Comparison of ENCODE assay signal across 16 cellular contexts in genomic region chr20:7722564-7722963, GRCh38.
"Had no signal": no experiment of that assay in that cellular context is flagged by ENCODE, and none has a peak within 500 bp of the region (broad histone marks: within the 10 kb centered on the region; RNA-seq: fewer than 3 reads in every experiment).

No MANE protein-coding gene starts in this region.

- H3K27ac Mint-ChIP-seq: activated CD4-positive, alpha-beta memory T cell treated with anti-CD3 and anti-CD28 coated beads, Interleukin-2, amount 10 ng/mL, durations not matched to agents 7 days and 5 days; activated CD4-positive, alpha-beta T cell treated with anti-CD3 and anti-CD28 coated beads for 36 hours; activated naive CD4-positive, alpha-beta T cell treated with anti-CD3 and anti-CD28 coated beads, Interleukin-2, amount 50 U/mL, for 24 hours; nephron progenitor cell had no signal

- H3K9me3 ChIP-seq: adrenal gland, body of pancreas, psoas muscle, sigmoid colon had no signal

- H3K4me3 Mint-ChIP-seq: activated CD4-positive, alpha-beta memory T cell treated with anti-CD3 and anti-CD28 coated beads, Interleukin-2, amount 10 ng/mL, durations not matched to agents 7 days and 5 days; activated CD4-positive, alpha-beta T cell treated with anti-CD3 and anti-CD28 coated beads for 36 hours; activated naive CD4-positive, alpha-beta T cell treated with anti-CD3 and anti-CD28 coated beads, Interleukin-2, amount 50 U/mL, for 24 hours; central memory CD8-positive, alpha-beta T cell; nephron progenitor cell had no signal

- H3K27me3 Mint-ChIP-seq: activated CD4-positive, alpha-beta memory T cell treated with anti-CD3 and anti-CD28 coated beads, Interleukin-2, amount 10 ng/mL, durations not matched to agents 7 days and 5 days; activated CD4-positive, alpha-beta T cell treated with anti-CD3 and anti-CD28 coated beads for 36 hours; activated naive CD4-positive, alpha-beta T cell treated with anti-CD3 and anti-CD28 coated beads, Interleukin-2, amount 50 U/mL, for 24 hours; central memory CD8-positive, alpha-beta T cell had no signal

- H3K4me3 ChIP-seq: adrenal gland, body of pancreas, psoas muscle, sigmoid colon had no signal

- H3K9me3 Mint-ChIP-seq: activated CD4-positive, alpha-beta memory T cell treated with anti-CD3 and anti-CD28 coated beads, Interleukin-2, amount 10 ng/mL, durations not matched to agents 7 days and 5 days; nephron progenitor cell had no signal

- H3K27ac ChIP-seq: adrenal gland, body of pancreas, psoas muscle, sigmoid colon, VCaP had no signal

- ATAC-seq: activated CD4-positive, alpha-beta T cell treated with anti-CD3 and anti-CD28 coated beads for 36 hours; body of pancreas; psoas muscle had no signal

- H3K4me1 Mint-ChIP-seq: activated CD4-positive, alpha-beta memory T cell treated with anti-CD3 and anti-CD28 coated beads, Interleukin-2, amount 10 ng/mL, durations not matched to agents 7 days and 5 days; activated CD4-positive, alpha-beta T cell treated with anti-CD3 and anti-CD28 coated beads for 36 hours; activated naive CD4-positive, alpha-beta T cell treated with anti-CD3 and anti-CD28 coated beads, Interleukin-2, amount 50 U/mL, for 24 hours; central memory CD8-positive, alpha-beta T cell; nephron progenitor cell had no signal

- DNase-seq: activated CD4-positive, alpha-beta memory T cell treated with anti-CD3 and anti-CD28 coated beads, Interleukin-2, amount 10 ng/mL, durations not matched to agents 7 days and 5 days; activated CD4-positive, alpha-beta T cell treated with anti-CD3 and anti-CD28 coated beads for 36 hours; activated effector memory CD4-positive, alpha-beta T cell treated with anti-CD3 and anti-CD28 coated beads, Interleukin-2, amount 50 U/mL, for 16 hours; activated T-cell treated with anti-CD3 and anti-CD28 coated beads, Interleukin-2, amount 50 U/mL, for 48 hours; adrenal gland; cortex of kidney; effector memory CD4-positive, alpha-beta T cell; hypothalamus; nephron progenitor cell; psoas muscle; sigmoid colon; stimulated activated CD4-positive, alpha-beta T cell treated with anti-CD3 and anti-CD28 coated beads, Interleukin-2, amount 100 ng/mL, for 24 hours had no signal

- H3K27me3 ChIP-seq: adrenal gland, body of pancreas had no signal

- H3K36me3 Mint-ChIP-seq: activated naive CD4-positive, alpha-beta T cell treated with anti-CD3 and anti-CD28 coated beads, Interleukin-2, amount 50 U/mL, for 24 hours had no signal

- H3K36me3 ChIP-seq: adrenal gland, sigmoid colon had no signal

- H3K4me1 ChIP-seq: adrenal gland, body of pancreas, psoas muscle, sigmoid colon had no signal
